In the genomic region with DNA sequence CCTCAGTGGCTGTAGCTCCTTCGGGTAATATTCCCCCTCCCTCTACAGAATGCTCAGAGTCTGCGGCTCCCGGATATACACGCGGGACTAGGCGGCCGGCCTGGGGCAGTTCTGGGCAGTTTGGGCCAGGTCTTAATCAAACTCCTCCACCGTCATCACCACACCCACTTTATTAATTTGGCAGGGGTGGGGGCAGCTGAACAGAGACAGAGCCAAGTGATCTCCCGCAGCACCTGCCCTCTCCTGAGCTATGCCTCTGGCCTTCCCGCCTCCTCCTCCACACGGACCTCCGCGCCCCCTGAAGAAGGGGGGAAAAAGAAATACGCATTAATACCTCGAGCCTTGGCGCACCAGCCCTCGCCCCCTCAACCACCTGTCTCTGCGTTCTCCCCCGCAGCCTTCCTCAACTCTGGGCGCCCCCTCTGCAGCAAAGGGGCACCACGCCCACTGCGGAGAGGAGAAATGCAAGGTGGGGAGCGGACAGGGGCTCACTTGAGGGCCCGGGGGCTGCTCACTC, we compare ENCODE assay signal across 8 cellular contexts. TPM values are rescaled to one million over a fixed set of nuclear protein-coding genes. Genes with fewer than 3 reads are reported as not detected.
DNase-seq lines count a peak whose midpoint lies in the region; TF ChIP-seq lines count a peak whose summit lies in the region.

No MANE protein-coding gene starts in this region.

- 0 to 5% (median 1%) methylated on average over 24 of the region's 24 CpGs for WGBS in adipose tissue, 3 donors

- TF ChIP-seq CTCF in LNCaP clone FGC (IDR thresholded peaks at IDR 0.05; ENCODE audit: control insufficient read depth, extremely low read depth, insufficient read depth): no peak

- DNase-seq in stimulated activated CD4-positive, alpha-beta T cell treated with anti-CD3 and anti-CD28 coated beads, Interleukin-2, amount 100 ng/mL, for 24 hours: peak; percentile 22 to 35
- DNase-seq in stimulated activated CD4-positive, alpha-beta T cell treated with anti-CD3 and anti-CD28 coated beads, Interleukin-1b, Interleukin-23, amount 100 ng/mL, for 48 hours: no peak
- peak; percentile 62 for DNase-seq in LNCaP clone FGC (ENCODE audit: low read depth)
- peak; percentile 57 for DNase-seq in hepatic stellate cell (ENCODE audit: low spot score)
- peak; percentile 58 for DNase-seq in retina
- no peak for DNase-seq in SKM-1 treated with dmso at 0.1 percent for 144 hours (lab: John Stamatoyannopoulos, UW; ENCODE audit: unreplicated experiment)
- no peak for DNase-seq in SW480 (ENCODE audit: low spot score)

- peak overlapping the region; percentile 72 for H3K4me3 ChIP-seq in LNCaP clone FGC (ENCODE audit: low read depth, low read length)

- peak overlapping the region; percentile 40 for H3K27ac ChIP-seq in adipose tissue (ENCODE audit: low read depth, low read length)

RNA-seq across cellular contexts. Expression of a gene that starts 42.6 kb away (rescaled TPM):
- 10 to 100 TPM in 2 of 3 donors, 1 to 10 TPM in 1; 9.4 to 71.1 (median 70.4) TPM for polyA plus RNA-seq in adipose tissue

Comparison
In these comparisons a context has a peak if more than half of its experiments do, and no peak if none do; other contexts are left out.
1. DNase-seq: peak in stimulated activated CD4-positive, alpha-beta T cell treated with anti-CD3 and anti-CD28 coated beads, Interleukin-2, amount 100 ng/mL, for 24 hours (2 of 2), LNCaP clone FGC (single experiment), hepatic stellate cell (single experiment) and retina (single experiment); none in stimulated activated CD4-positive, alpha-beta T cell treated with anti-CD3 and anti-CD28 coated beads, Interleukin-1b, Interleukin-23, amount 100 ng/mL, for 48 hours (single experiment), SKM-1 treated with dmso at 0.1 percent for 144 hours (single experiment) and SW480 (single experiment).